Comparison of ENCODE assay signal across 1 cellular context in genomic region chr12:26711569-26711968, GRCh38.
TF ChIP-seq lines count a peak whose summit lies in the region.

No MANE protein-coding gene starts in this region.

TF ChIP-seq in GM12878, 131 proteins besides CTCF, POLR2A, EP300 and RAD21 (continued from another document):
- TF ChIP-seq IKZF2 (IDR thresholded peaks at IDR 0.05) (peak in 1 of 2 experiments; percentile 13; a peak in 1 of 4 replicates), JUNB (IDR thresholded peaks at IDR 0.05) (peak; percentile 78; the same call in 1 of the 2 replicates), ZBED1 (IDR thresholded peaks at IDR 0.05; ENCODE audit: borderline replicate concordance) (peak; percentile 34; the same call in 1 of the 2 replicates), RCOR1 (conservative IDR thresholded peaks at IDR 0.05; ENCODE audit: low read depth, low read length) (no peak), ZBTB4 (CRISPR knock-in tag; IDR thresholded peaks at IDR 0.05) (no peak), BHLHE40 (IDR thresholded peaks at IDR 0.05; ENCODE audit: borderline replicate concordance in 1 of 2, low read depth in 2 of 2, low read length in 1 of 2) (peak in 1 of 2 experiments; percentile 27; a peak in 1 of 4 replicates), RUNX3 (IDR thresholded peaks at IDR 0.05; ENCODE audit: low read length) (peak; percentile 18; the same call in 1 of the 2 replicates), FOXM1 (IDR thresholded peaks at IDR 0.05; ENCODE audit: low read depth, low read length) (0 out of 2 replicates have a peak, but pooled peaks have one; percentile 32)
